26 cellular contexts compared by ENCODE assay signal in the genomic region with DNA sequence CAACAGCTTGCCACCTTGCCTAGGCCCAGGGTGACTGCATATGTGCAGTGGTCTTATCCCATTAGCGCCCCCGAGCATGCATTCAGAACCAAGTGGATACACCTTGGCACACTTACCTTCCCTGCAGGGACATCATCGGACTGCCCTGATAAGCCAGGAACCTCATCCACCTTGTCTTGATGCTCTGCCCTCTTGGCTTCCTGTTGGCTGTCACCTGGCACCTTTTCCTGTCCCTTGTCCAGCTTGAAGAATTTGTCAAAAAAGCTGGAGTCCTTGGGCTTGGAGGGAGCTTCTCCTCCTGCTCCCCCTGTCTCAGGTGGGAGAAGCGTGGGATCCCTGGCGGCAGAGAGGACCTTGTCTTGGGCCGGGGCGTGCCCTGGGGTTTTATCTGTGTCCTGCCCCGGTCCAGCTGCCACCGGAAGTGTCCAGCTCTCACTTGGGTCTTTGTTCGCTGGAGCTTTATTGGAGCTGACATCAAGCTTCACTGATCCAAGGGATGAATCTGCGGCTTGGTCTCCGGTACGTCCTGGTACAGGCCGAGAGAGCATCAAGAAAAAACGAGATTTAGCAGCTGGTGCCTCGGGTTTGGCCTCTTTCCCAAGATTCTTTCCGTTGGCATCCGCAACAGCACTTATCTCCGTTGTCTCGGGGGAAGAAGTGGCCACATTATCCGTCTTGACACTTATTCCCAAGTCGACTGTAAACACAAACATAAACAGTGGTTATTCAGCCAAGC. TPM values are rescaled to one million over a fixed set of nuclear protein-coding genes. Genes with fewer than 3 reads are reported as not detected.
A peak's percentile ranks its signal among the peaks of the same experiment; 100 is the strongest.
DNase-seq lines count a peak whose midpoint lies in the region; ATAC-seq and TF ChIP-seq lines count a peak whose summit lies in the region.
"Had no signal": no experiment of that assay in that cellular context is flagged by ENCODE, and none has a peak within 500 bp of the region (broad histone marks: within the 10 kb centered on the region; RNA-seq: fewer than 3 reads in every experiment).

No MANE protein-coding gene starts in this region.

- no peak overlapping the region for H3K4me3 ChIP-seq in IMR-90 (ENCODE audit: insufficient read depth, low read depth, low read length)
- H3K4me3 ChIP-seq: BLaER1, thyroid gland had no signal

- ATAC-seq in IMR-90 (ENCODE audit: low read depth) (no peak), GM19455 (IDR thresholded peaks at IDR 0.05; ENCODE audit: unreplicated experiment) (no peak), HG03095 (IDR thresholded peaks at IDR 0.05; ENCODE audit: unreplicated experiment) (no peak)
- ATAC-seq: HCT116; HepG2; naive thymus-derived CD4-positive, alpha-beta T cell; sciatic nerve; WTC11 had no signal

- no TSS peak for BruUV-seq in IMR-90 (replicated peaks; lab: Mats Ljungman, UMichigan)

- no peaks in the 10 kb centered on the region for H4K20me1 ChIP-seq in IMR-90 (ENCODE audit: insufficient read depth, low read length)
- H4K20me1 ChIP-seq: BLaER1 had no signal

- in situ Hi-C loops in IMR-90 (cut with MboI; ENCODE audit: low sequenced_read_pairs) = no loop called here

- no peak overlapping the region for H2BK5ac ChIP-seq in IMR-90 (ENCODE audit: low read depth, low read length, poor library complexity, severe bottlenecking)

- no peak for TF ChIP-seq CTCF in IMR-90 (conservative IDR thresholded peaks at IDR 0.05; ENCODE audit: low read depth, low read length)

- H3K9ac ChIP-seq in IMR-90 (ENCODE audit: low read depth, low read length) = no peak overlapping the region
- H3K9ac ChIP-seq: BLaER1 had no signal

- H2AFZ ChIP-seq in IMR-90 (replicated peaks; ENCODE audit: low read length, poor library complexity) = no peak overlapping the region

- no peaks in the 10 kb centered on the region for H3K36me3 ChIP-seq in IMR-90 (ENCODE audit: control insufficient read depth, insufficient read depth, low read length)
- H3K36me3 ChIP-seq: BLaER1, thyroid gland had no signal

- no peak overlapping the region for H3K23ac ChIP-seq in IMR-90 (ENCODE audit: low read depth, low read length)

- H3K27me3 ChIP-seq in IMR-90 (ENCODE audit: control insufficient read depth, insufficient read depth, low read length) = peaks cover 3% of the 10 kb centered on the region
- H3K27me3 ChIP-seq: BLaER1, thyroid gland had no signal

- H3K27ac ChIP-seq in IMR-90 (ENCODE audit: insufficient read depth, low read length) = no peak overlapping the region
- H3K27ac ChIP-seq in caudate nucleus (ENCODE audit: low read depth, low read length) = peak overlapping the region; percentile 95
- H3K27ac ChIP-seq: BLaER1, HL-60, thyroid gland had no signal

- no peaks in the 10 kb centered on the region for H3K9me1 ChIP-seq in IMR-90 (ENCODE audit: insufficient read depth, low read length)

- TF ChIP-seq RAD21 in IMR-90 (IDR thresholded peaks at IDR 0.05; ENCODE audit: low read length) = no peak

- no peak overlapping the region for H3K4ac ChIP-seq in IMR-90 (ENCODE audit: low read depth, low read length)

- DNase-seq in IMR-90 (no peak), caudate nucleus (lab: John Stamatoyannopoulos, UW) (peak in 57 of 61 donors; percentile 22 to 92 (median 71)), inferior parietal cortex (ENCODE audit: extremely low spot score) (peak; percentile 76), posterior cingulate gyrus (peak; percentile 36 to 96 (median 73)), T-helper 2 cell (no peak), GDM1 (lab: John Stamatoyannopoulos, UW) (no peak)
- DNase-seq: cortex of kidney; left cardiac atrium; naive thymus-derived CD4-positive, alpha-beta T cell; NCI-H1105 treated with DMSO at 0.1 percent for 48 hours; NCI-H2029 treated with DMSO at 0.1 percent for 48 hours; OCI-M1; stimulated activated naive CD4-positive, alpha-beta T cell treated with Interleukin-2 at 50 U/mL for 16 hours; T-helper 9 cell; thyroid gland had no signal

- H3K79me1 ChIP-seq in IMR-90 (ENCODE audit: low read depth in 1 of 2, low read length in 2 of 2) = no peaks in the 10 kb centered on the region

- no peak overlapping the region for H3K4me2 ChIP-seq in IMR-90 (ENCODE audit: low read depth, low read length)
- H3K4me2 ChIP-seq: BLaER1 had no signal

- POLR2A ChIA-PET in IMR-90 (lab: Charles Lee; ENCODE audit: unreplicated experiment) = no interaction called here

- H2AK5ac ChIP-seq in IMR-90 (ENCODE audit: low read depth, low read length) = no peak overlapping the region

- no peak overlapping the region for H4K8ac ChIP-seq in IMR-90 (ENCODE audit: low read depth in 2 of 2, low read length in 2 of 2)

- dilution Hi-C loops in IMR-90 (cut with HindIII; ENCODE audit: low sequenced_read_pairs, unreplicated experiment) = no loop called here

- no peaks in the 10 kb centered on the region for H3K4me1 ChIP-seq in IMR-90 (ENCODE audit: control insufficient read depth, insufficient read depth, low read length)
- H3K4me1 ChIP-seq: BLaER1, thyroid gland had no signal

- no peaks in the 10 kb centered on the region for H3K9me3 ChIP-seq in IMR-90 (ENCODE audit: control insufficient read depth, insufficient read depth, low read length)
- H3K9me3 ChIP-seq: thyroid gland had no signal

- no peak overlapping the region for H4K5ac ChIP-seq in IMR-90 (ENCODE audit: low read depth, low read length)

- no peak overlapping the region for H3K56ac ChIP-seq in IMR-90 (ENCODE audit: extremely low read depth, insufficient read depth, low read length)

- no peak overlapping the region for H3K14ac ChIP-seq in IMR-90 (replicated peaks; ENCODE audit: low read depth, low read length)

- no peak overlapping the region for H2BK20ac ChIP-seq in IMR-90 (ENCODE audit: low read depth, low read length)

- no peak overlapping the region for H4K91ac ChIP-seq in IMR-90 (ENCODE audit: insufficient read depth, low read depth, low read length)

- no peak overlapping the region for H2BK120ac ChIP-seq in IMR-90 (ENCODE audit: low read depth, low read length)

- CTCF ChIA-PET in IMR-90 (lab: Yijun Ruan, JAX) = no interaction called here

- intact Hi-C loops in IMR-90 (cut with micrococcal nuclease) (no loop called here), posterior cingulate gyrus (cut with DNase I) (loop anchor here (10.0 kb wide), 1 partner anchor 84 kb away; no protein-coding TSS in a partner anchor)

- H2BK15ac ChIP-seq in IMR-90 (ENCODE audit: low read depth, low read length) = no peak overlapping the region

- WGBS in IMR-90 (ENCODE audit: extremely low coverage in 2 of 2, insufficient read length in 1 of 2), 2 experiments = 50% methylated on average over 13 of the region's 22 CpGs; no CpG with 5 or more reads in 1 of the 2 experiments

- H2AK9ac ChIP-seq in IMR-90 (replicated peaks; ENCODE audit: low read depth, low read length, poor library complexity) = peak overlapping the region; percentile 58

- TF ChIP-seq POLR2A in IMR-90 (IDR thresholded peaks at IDR 0.05; ENCODE audit: low read depth, low read length) = no peak

- H3K18ac ChIP-seq in IMR-90 (ENCODE audit: low read depth, low read length) = no peak overlapping the region

TF ChIP-seq in IMR-90, 13 proteins besides CTCF, POLR2A, EP300 and RAD21:
- TF ChIP-seq NFE2L2 (IDR thresholded peaks at IDR 0.05; ENCODE audit: low read depth, low read length) = no peak
- TF ChIP-seq MXI1 (IDR thresholded peaks at IDR 0.05; ENCODE audit: borderline replicate concordance, low read depth, low read length) = no peak
- no peak for TF ChIP-seq SMC3 (IDR thresholded peaks at IDR 0.05; ENCODE audit: low read depth, low read length)
- no peak for TF ChIP-seq MAZ (IDR thresholded peaks at IDR 0.05; ENCODE audit: borderline replicate concordance, low read depth, low read length)
- no peak for TF ChIP-seq MAFK (IDR thresholded peaks at IDR 0.05; ENCODE audit: low read depth, low read length)
- TF ChIP-seq FOS (IDR thresholded peaks at IDR 0.05; ENCODE audit: low read depth, low read length) = no peak
- no peak for TF ChIP-seq RFX5 (IDR thresholded peaks at IDR 0.05; ENCODE audit: low read depth, low read length)
- TF ChIP-seq, protein P1, sequence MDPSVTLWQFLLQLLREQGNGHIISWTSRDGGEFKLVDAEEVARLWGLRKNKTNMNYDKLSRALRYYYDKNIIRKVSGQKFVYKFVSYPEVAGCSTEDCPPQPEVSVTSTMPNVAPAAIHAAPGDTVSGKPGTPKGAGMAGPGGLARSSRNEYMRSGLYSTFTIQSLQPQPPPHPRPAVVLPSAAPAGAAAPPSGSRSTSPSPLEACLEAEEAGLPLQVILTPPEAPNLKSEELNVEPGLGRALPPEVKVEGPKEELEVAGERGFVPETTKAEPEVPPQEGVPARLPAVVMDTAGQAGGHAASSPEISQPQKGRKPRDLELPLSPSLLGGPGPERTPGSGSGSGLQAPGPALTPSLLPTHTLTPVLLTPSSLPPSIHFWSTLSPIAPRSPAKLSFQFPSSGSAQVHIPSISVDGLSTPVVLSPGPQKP (IDR thresholded peaks at IDR 0.05; ENCODE audit: borderline replicate concordance, low read depth, low read length) = no peak

RNA-seq across cellular contexts. Expression of a gene that starts 42.0 kb away (rescaled TPM):
- under 0.01 TPM in 2 replicates for total RNA-seq in IMR-90 (2012; rRNA removed)
- not detected in 2 replicates for polyA plus RNA-seq in IMR-90 (2012; rRNA removed)
- polyA plus RNA-seq in IMR-90 (2012; cell fraction: cytosol; rRNA removed) = not detected in 2 replicates
- not detected in 2 replicates for polyA plus RNA-seq in IMR-90 (2012; cell fraction: nucleus; rRNA removed; ENCODE audit: low replicate concordance)
- total RNA-seq: activated T-helper 2 cell treated with anti-CD3 and anti-CD28 coated beads, Interferon-gamma antibody, Interleukin-2, Interleukin-4, amounts not matched to agents 10 μg/mL and 5 μg/mL and 100 μg/mL, durations not matched to agents 14 hours and 24 hours and 36 hours; glomerular endothelial cell; left cardiac atrium; osteocyte had no signal

Comparison
In these comparisons a context has a peak if more than half of its experiments do, and no peak if none do; other contexts are left out.
1. DNase-seq: peak in caudate nucleus (57 of 61), inferior parietal cortex (single experiment) and posterior cingulate gyrus (10 of 10); none in IMR-90 (single experiment), T-helper 2 cell (0 of 5) and GDM1 (single experiment).